In genomic region chr16:17289671-17290070, GRCh38 we compare ENCODE assay signal across 17 cellular contexts.
"Had no signal": no experiment of that assay in that cellular context is flagged by ENCODE, and none has a peak within 500 bp of the region (broad histone marks: within the 10 kb centered on the region; RNA-seq: fewer than 3 reads in every experiment).

No MANE protein-coding gene starts in this region.

- H3K4me3 Mint-ChIP-seq: central memory CD8-positive, alpha-beta T cell; naive B cell; stimulated activated naive CD8-positive, alpha-beta T cell treated with anti-CD3 and anti-CD28 coated beads, Interleukin-15, Interleukin-2, amounts not matched to agents 100 ng/mL and 50 ng/mL, for 24 hours had no signal

- ATAC-seq: esophagus mucosa, left lobe of liver had no signal

- H3K4me1 ChIP-seq: testis had no signal

- H3K27me3 Mint-ChIP-seq: central memory CD8-positive, alpha-beta T cell; naive B cell; stimulated activated naive CD8-positive, alpha-beta T cell treated with anti-CD3 and anti-CD28 coated beads, Interleukin-15, Interleukin-2, amounts not matched to agents 100 ng/mL and 50 ng/mL, for 24 hours had no signal

- H3K27ac ChIP-seq: neutrophil had no signal

- H3K4me3 ChIP-seq: gastrocnemius medialis, heart right ventricle, lung, smooth muscle cell, testis had no signal

- H3K27me3 ChIP-seq: gastrocnemius medialis, heart right ventricle, neutrophil, testis had no signal

- H3K9me3 ChIP-seq: gastrocnemius medialis, neutrophil, testis had no signal

- DNase-seq: effector memory CD4-positive, alpha-beta T cell; heart right ventricle; hypothalamus; islet precursor cell; mesendoderm; naive B cell; stimulated activated CD4-positive, alpha-beta T cell treated with anti-CD3 and anti-CD28 coated beads, Interleukin-2, amount 100 ng/mL, for 48 hours; testis; trophoblast cell had no signal

- H3K27ac Mint-ChIP-seq: stimulated activated naive CD8-positive, alpha-beta T cell treated with anti-CD3 and anti-CD28 coated beads, Interleukin-15, Interleukin-2, amounts not matched to agents 100 ng/mL and 50 ng/mL, for 24 hours had no signal

- H3K36me3 ChIP-seq: gastrocnemius medialis, heart right ventricle, neutrophil had no signal

- H3K9me3 Mint-ChIP-seq: central memory CD8-positive, alpha-beta T cell; naive B cell had no signal
